ENCODE assay signal across 30 cellular contexts in the genomic region with DNA sequence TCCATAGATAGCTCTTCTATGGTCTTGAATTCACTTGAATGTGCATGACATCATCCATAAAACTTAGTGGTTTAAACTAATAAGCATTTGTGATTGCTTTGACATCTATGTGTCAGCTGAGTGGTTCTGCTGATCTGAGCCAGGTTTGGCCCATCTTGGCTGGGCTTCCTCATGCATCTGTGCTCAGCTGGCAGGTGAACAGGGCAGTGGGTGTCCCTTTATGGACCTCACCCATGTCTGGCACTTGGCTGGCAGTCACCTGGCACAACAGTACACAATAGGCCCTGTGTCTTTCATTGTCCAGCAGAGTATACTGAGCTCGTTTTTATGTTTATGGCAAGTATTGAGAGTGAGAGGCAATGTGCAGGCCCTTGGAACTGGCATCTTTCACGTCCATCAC.
"Had no signal": no experiment of that assay in that cellular context is flagged by ENCODE, and none has a peak within 500 bp of the region (broad histone marks: within the 10 kb centered on the region; RNA-seq: fewer than 3 reads in every experiment).

No MANE protein-coding gene starts in this region.

- H3K36me3 ChIP-seq: ascending aorta, cardiac muscle cell had no signal

- H3K4me3 ChIP-seq: ascending aorta, cardiac muscle cell had no signal

- FAIRE-seq: bronchial epithelial cell, TTC549 had no signal

- H3K9me3 ChIP-seq: ascending aorta had no signal

- DNase-seq: activated B cell treated with CpG ODN at 0.5 μM for 24 hours; activated CD4-positive, alpha-beta memory T cell treated with anti-CD3 and anti-CD28 coated beads for 36 hours; activated CD4-positive, alpha-beta T cell treated with anti-CD3 and anti-CD28 coated beads for 4 hours; activated CD4-positive, alpha-beta T cell treated with anti-CD3 and anti-CD28 coated beads, Interleukin-2, amount 10 ng/mL, durations not matched to agents 24 days and 14 days; activated CD4-positive, alpha-beta T cell treated with anti-CD3 and anti-CD28 coated beads, Interleukin-2, amount 50 U/mL, for 1 hour; activated CD4-positive, alpha-beta T cell treated with anti-CD3 and anti-CD28 coated beads, Interleukin-2, amount 50 U/mL, for 4 hours; activated CD4-positive, CD25-positive, alpha-beta regulatory T cell treated with anti-CD3 and anti-CD28 coated beads, Interleukin-2, amount 50 U/mL, for 72 hours; activated CD8-positive, alpha-beta memory T cell treated with anti-CD3 and anti-CD28 coated beads, Interleukin-2, amount 50 U/mL, for 4 hours; activated CD8-positive, alpha-beta T cell treated with anti-CD3 and anti-CD28 coated beads for 36 hours; activated effector memory CD4-positive, alpha-beta T cell treated with anti-CD3 and anti-CD28 coated beads, Interleukin-2, amount 50 U/mL, for 16 hours; activated naive CD4-positive, alpha-beta T cell treated with anti-CD3 and anti-CD28 coated beads, Interleukin-2, amount 10 ng/mL, durations not matched to agents 7 days and 5 days; activated naive CD4-positive, alpha-beta T cell treated with Interleukin-2 at 50 U/mL for 16 hours; activated naive CD8-positive, alpha-beta T cell treated with anti-CD3 and anti-CD28 coated beads, Interleukin-2, amount 10 ng/mL, durations not matched to agents 7 days and 5 days; activated naive CD8-positive, alpha-beta T cell treated with anti-CD3 and anti-CD28 coated beads, Interleukin-2, amount 50 U/mL, for 24 hours; activated T-cell treated with anti-CD3 and anti-CD28 coated beads for 4 hours; activated T-cell treated with anti-CD3 and anti-CD28 coated beads, Interleukin-2, amount 50 U/mL, for 1 hour; activated T-cell treated with anti-CD3 and anti-CD28 coated beads, Interleukin-2, amount 50 U/mL, for 4 hours; activated T-cell treated with anti-CD3 and anti-CD28 coated beads, Interleukin-2, amount 50 U/mL, for 72 hours; amygdala; anterior cingulate cortex; caudate nucleus; cerebellar nuclear complex; T-helper 2 cell; T-helper 9 cell had no signal

- H3K27ac ChIP-seq: ascending aorta, cardiac muscle cell, VCaP had no signal

- ATAC-seq: activated CD8-positive, alpha-beta T cell treated with anti-CD3 and anti-CD28 coated beads for 36 hours; activated naive CD8-positive, alpha-beta T cell treated with anti-CD3 and anti-CD28 coated beads, Interleukin-2, amount 50 U/mL, for 24 hours; activated T-cell treated with anti-CD3 and anti-CD28 coated beads, Interleukin-2, amount 50 U/mL, for 4 hours; activated T-cell treated with anti-CD3 and anti-CD28 coated beads, Interleukin-2, amount 50 U/mL, for 72 hours; activated T-helper 17 cell treated with anti-CD3 and anti-CD28 coated beads, Interleukin-2, amount 50 U/mL, for 72 hours had no signal

- H3K4me1 ChIP-seq: ascending aorta had no signal

- H3K27me3 ChIP-seq: ascending aorta, cardiac muscle cell had no signal
